ENCODE assay signal across 7 cellular contexts in the genomic region with DNA sequence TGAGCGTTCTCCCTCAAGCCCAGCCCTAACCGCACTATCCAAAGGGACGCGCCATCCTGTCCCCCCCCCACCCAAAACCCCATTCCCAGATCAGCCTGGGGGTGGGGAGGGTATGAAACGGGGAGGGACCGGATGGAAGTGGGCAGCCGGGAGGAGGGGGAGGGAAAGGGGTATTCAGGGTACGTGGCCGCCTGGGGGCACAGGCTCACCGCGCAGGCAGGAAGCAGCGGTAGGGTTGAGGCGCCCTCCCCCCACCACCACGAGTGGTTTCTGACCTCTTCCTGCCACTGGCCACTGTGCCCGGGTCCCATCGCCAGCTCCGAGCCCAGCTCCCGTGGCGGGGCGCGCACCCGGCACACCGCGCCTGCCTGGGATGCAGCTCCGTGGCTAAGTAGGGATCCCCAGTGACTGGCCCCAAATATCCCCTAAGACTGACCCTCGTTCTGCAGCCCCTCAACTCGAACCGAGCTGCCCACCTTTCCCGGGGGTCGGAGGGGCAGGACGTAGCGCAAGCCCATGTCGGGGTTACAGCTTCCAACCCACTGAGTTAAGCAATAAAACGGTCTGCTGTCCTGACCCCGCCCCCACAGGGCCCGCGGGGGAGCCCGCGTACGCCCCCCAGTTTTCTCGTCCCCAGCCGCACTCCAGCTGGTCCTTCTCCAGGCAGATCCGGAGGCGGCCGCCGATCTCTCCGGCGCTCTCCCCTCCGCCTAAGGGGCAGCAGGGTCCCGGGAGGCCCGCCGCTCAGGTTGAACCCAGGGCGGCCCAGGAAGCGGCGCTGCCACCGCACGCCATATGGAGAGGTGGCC.
A peak's percentile ranks its signal among the peaks of the same experiment; 100 is the strongest.
DNase-seq lines count a peak whose midpoint lies in the region; TF ChIP-seq lines count a peak whose summit lies in the region.

No MANE protein-coding gene starts in this region.

- peak; percentile 32 for TF ChIP-seq POLR2A in GM10847 (IDR thresholded peaks at IDR 0.05; ENCODE audit: extremely low read depth, insufficient read length)

- H3K9me3 ChIP-seq in KOPT-K1 (ENCODE audit: insufficient read depth, low read length, poor library complexity, severe bottlenecking) = peaks cover 8% of the 10 kb centered on the region

- H3K36me3 ChIP-seq in KOPT-K1 (ENCODE audit: insufficient read depth, low read length) = no peaks in the 10 kb centered on the region

- H3K27ac ChIP-seq in KOPT-K1 (ENCODE audit: low read depth, low read length, poor library complexity, severe bottlenecking) (peak overlapping the region; percentile 4), caudate nucleus (ENCODE audit: low read depth, low read length) (peak overlapping the region; percentile 82)

- peak; percentile 91 for DNase-seq in UCSD-AML1 (lab: John Stamatoyannopoulos, UW; ENCODE audit: unreplicated experiment)
- peak in 6 of 61 donors; percentile 23 to 54 (median 36) for DNase-seq in caudate nucleus (lab: John Stamatoyannopoulos, UW)
- DNase-seq in kidney glomerular epithelial cell (lab: John Stamatoyannopoulos, UW) = peak; percentile 71
- peak; percentile 43 for DNase-seq in stimulated activated CD4-positive, alpha-beta T cell treated with anti-CD3 and anti-CD28 coated beads, Interleukin-4, amount 100 ng/mL, for 1 hour
- DNase-seq in cerebellar nuclear complex (lab: John Stamatoyannopoulos, UW) = no peak

Comparison
In these comparisons a context has a peak if more than half of its experiments do, and no peak if none do; other contexts are left out.
1. DNase-seq: peak in UCSD-AML1 (single experiment), kidney glomerular epithelial cell (single experiment) and stimulated activated CD4-positive, alpha-beta T cell treated with anti-CD3 and anti-CD28 coated beads, Interleukin-4, amount 100 ng/mL, for 1 hour (single experiment); none in cerebellar nuclear complex (0 of 2).